In genomic region chr16:10355589-10355988, GRCh38 we compare ENCODE assay signal across 22 cellular contexts.
"Had no signal": no experiment of that assay in that cellular context is flagged by ENCODE, and none has a peak within 500 bp of the region (broad histone marks: within the 10 kb centered on the region; RNA-seq: fewer than 3 reads in every experiment).

No MANE protein-coding gene starts in this region.

- H3K4me3 ChIP-seq: MG63, SJSA1, SK-N-MC had no signal

- H3K4me1 ChIP-seq: SJSA1 had no signal

- DNase-seq: Karpas-422, KG1, MG63, NCI-H1092, NCI-H1105 treated with DMSO at 0.1 percent for 48 hours, NCI-H1417 treated with DMSO at 0.1 percent for 48 hours, NCI-H146, NCI-H1694 treated with DMSO at 0.1 percent for 48 hours, NCI-H1930, NCI-H2081, NCI-H2107, NCI-H226, NCI-H446, NCI-H510A, NCI-H524 treated with DMSO at 0.1 percent for 48 hours, NCI-H69, NCI-H774, Right ventricle myocardium superior, RPMI8226, SIG-M5 had no signal

- H3K36me3 ChIP-seq: MG63, SJSA1 had no signal

- H3K27me3 ChIP-seq: SJSA1 had no signal

- H3K27ac ChIP-seq: SJSA1, SK-N-MC had no signal

- H3K9me3 ChIP-seq: MG63, SJSA1 had no signal
